1 cellular context compared by ENCODE assay signal in the genomic region with DNA sequence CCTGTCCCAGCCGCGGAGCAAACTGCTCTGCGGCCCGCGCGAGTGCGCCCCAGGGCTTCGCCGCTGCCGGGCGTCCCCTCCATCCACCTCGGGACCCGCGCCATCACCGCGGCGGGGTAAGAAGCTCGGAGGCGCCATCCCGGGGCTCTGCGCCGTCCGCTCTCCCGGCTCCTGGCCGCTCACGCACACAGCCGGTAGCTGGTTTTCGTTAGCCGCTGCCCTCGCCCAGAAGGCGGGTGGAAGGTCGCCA.
TF ChIP-seq lines count a peak whose summit lies in the region.

No MANE protein-coding gene starts in this region.

TF ChIP-seq in IMR-90, 13 proteins besides CTCF, POLR2A, EP300 and RAD21 (continued from another document):
- no peak for TF ChIP-seq MAFK (IDR thresholded peaks at IDR 0.05; ENCODE audit: low read depth, low read length)
- no peak for TF ChIP-seq FOS (IDR thresholded peaks at IDR 0.05; ENCODE audit: low read depth, low read length)
- TF ChIP-seq SMC3 (IDR thresholded peaks at IDR 0.05; ENCODE audit: low read depth, low read length), result no peak
- TF ChIP-seq BHLHE40 (IDR thresholded peaks at IDR 0.05; ENCODE audit: low read depth, low read length), result no peak
